ENCODE assay signal across 1 cellular context in genomic region chr5:60699549-60700346, GRCh38.
TF ChIP-seq lines count a peak whose summit lies in the region.

A gene with protein sequence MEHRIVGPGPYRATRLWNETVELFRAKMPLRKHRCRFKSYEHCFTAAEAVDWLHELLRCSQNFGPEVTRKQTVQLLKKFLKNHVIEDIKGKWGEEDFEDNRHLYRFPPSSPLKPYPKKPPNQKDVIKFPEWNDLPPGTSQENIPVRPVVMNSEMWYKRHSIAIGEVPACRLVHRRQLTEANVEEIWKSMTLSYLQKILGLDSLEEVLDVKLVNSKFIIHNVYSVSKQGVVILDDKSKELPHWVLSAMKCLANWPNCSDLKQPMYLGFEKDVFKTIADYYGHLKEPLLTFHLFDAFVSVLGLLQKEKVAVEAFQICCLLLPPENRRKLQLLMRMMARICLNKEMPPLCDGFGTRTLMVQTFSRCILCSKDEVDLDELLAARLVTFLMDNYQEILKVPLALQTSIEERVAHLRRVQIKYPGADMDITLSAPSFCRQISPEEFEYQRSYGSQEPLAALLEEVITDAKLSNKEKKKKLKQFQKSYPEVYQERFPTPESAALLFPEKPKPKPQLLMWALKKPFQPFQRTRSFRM (minus strand): TSS chr5:60700166. CDS start chr5:60700093, 73 bp downstream.

TF ChIP-seq in H1, 55 proteins besides CTCF, POLR2A, EP300 and RAD21 (continued from another document):
- TF ChIP-seq SP1 (IDR thresholded peaks at IDR 0.05; ENCODE audit: low read depth, low read length) (0 out of 2 replicates have a peak, but pooled peaks have one; percentile 60), SP4 (IDR thresholded peaks at IDR 0.05; ENCODE audit: low read length) (peak; percentile 14; the same call in 1 of the 2 replicates), TAF7 (optimal IDR thresholded peaks at IDR 0.05; ENCODE audit: borderline replicate concordance, low read depth, low read length) (peak; percentile 80), CHD2 (IDR thresholded peaks at IDR 0.05; ENCODE audit: low read length) (peak; percentile 59), ZNF274 (IDR thresholded peaks at IDR 0.05; ENCODE audit: borderline replicate concordance, extremely low read depth, low read length) (no peak), SP2 (IDR thresholded peaks at IDR 0.05; ENCODE audit: low read length) (no peak), CHD7 (IDR thresholded peaks at IDR 0.05; ENCODE audit: insufficient replicate concordance, low read length) (no peak), E2F6 (IDR thresholded peaks at IDR 0.05) (peak; percentile 88), CEBPB (IDR thresholded peaks at IDR 0.05; ENCODE audit: low read depth, low read length) (no peak), KDM4A (IDR thresholded peaks at IDR 0.05; ENCODE audit: low read depth, low read length, severe bottlenecking) (no peak), GABPA (IDR thresholded peaks at IDR 0.05; ENCODE audit: borderline replicate concordance, insufficient read depth, low read length) (peak; percentile 80; the same call in 1 of the 2 replicates), KDM5A (IDR thresholded peaks at IDR 0.05; ENCODE audit: low read length) (no peak; the same call in 1 of the 2 replicates), NANOG (IDR thresholded peaks at IDR 0.05; ENCODE audit: insufficient read depth, low read depth, low read length, poor library complexity, severe bottlenecking) (no peak), SIN3A (conservative IDR thresholded peaks at IDR 0.05 in 1 of 2, IDR thresholded peaks at IDR 0.05 in 1 of 2; ENCODE audit: low read depth in 1 of 2, low read length in 2 of 2) (peak; percentile 13 to 63; a peak in 2 of 4 replicates), ATF2 (IDR thresholded peaks at IDR 0.05; ENCODE audit: low read length) (no peak), TCF12 (IDR thresholded peaks at IDR 0.05; ENCODE audit: low read depth, low read length) (no peak), PHF8 (conservative IDR thresholded peaks at IDR 0.05; ENCODE audit: low read depth, low read length) (peak; percentile 97), USF2 (IDR thresholded peaks at IDR 0.05; ENCODE audit: low read length) (no peak), SIX5 (IDR thresholded peaks at IDR 0.05; ENCODE audit: low read depth, low read length) (no peak), HDAC2 (IDR thresholded peaks at IDR 0.05; ENCODE audit: borderline replicate concordance in 1 of 2, low read depth in 2 of 2, low read length in 2 of 2) (no peak), CTBP2 (IDR thresholded peaks at IDR 0.05; ENCODE audit: borderline replicate concordance, insufficient read depth, insufficient read length, low read length) (no peak), SIRT6 (IDR thresholded peaks at IDR 0.05; ENCODE audit: low read length) (no peak), ASH2L (IDR thresholded peaks at IDR 0.05; ENCODE audit: low read length) (peak; percentile 87), CBX8 (IDR thresholded peaks at IDR 0.05; ENCODE audit: borderline replicate concordance, low read depth, low read length) (no peak), RNF2 (IDR thresholded peaks at IDR 0.05; ENCODE audit: borderline replicate concordance, low read depth, low read length, missing control alignments, poor library complexity, severe bottlenecking) (no peak), SRF (IDR thresholded peaks at IDR 0.05; ENCODE audit: low read depth, low read length) (peak; percentile 56; the same call in 1 of the 2 replicates), TBP (IDR thresholded peaks at IDR 0.05; ENCODE audit: low read depth, low read length) (peak; percentile 84), HDAC6 (IDR thresholded peaks at IDR 0.05; ENCODE audit: low read depth, low read length) (no peak), KDM1A (IDR thresholded peaks at IDR 0.05; ENCODE audit: borderline replicate concordance, low read length) (no peak), JUND (IDR thresholded peaks at IDR 0.05; ENCODE audit: low read length) (no peak), NRF1 (IDR thresholded peaks at IDR 0.05; ENCODE audit: low read depth, low read length) (no peak), TEAD4 (IDR thresholded peaks at IDR 0.05; ENCODE audit: low read depth, low read length) (no peak), CHD1 (IDR thresholded peaks at IDR 0.05; ENCODE audit: low read depth, low read length) (no peak), RFX5 (IDR thresholded peaks at IDR 0.05; ENCODE audit: borderline replicate concordance, low read depth, low read length) (no peak), GTF2F1 (IDR thresholded peaks at IDR 0.05; ENCODE audit: borderline replicate concordance, low read depth, low read length) (0 out of 2 replicates have a peak, but pooled peaks have one; percentile 54)
- TF ChIP-seq, protein P1, sequence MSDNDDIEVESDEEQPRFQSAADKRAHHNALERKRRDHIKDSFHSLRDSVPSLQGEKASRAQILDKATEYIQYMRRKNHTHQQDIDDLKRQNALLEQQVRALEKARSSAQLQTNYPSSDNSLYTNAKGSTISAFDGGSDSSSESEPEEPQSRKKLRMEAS (IDR thresholded peaks at IDR 0.05): peak; percentile 81; the same call in 1 of the 2 replicates
- TF ChIP-seq, protein P2, sequence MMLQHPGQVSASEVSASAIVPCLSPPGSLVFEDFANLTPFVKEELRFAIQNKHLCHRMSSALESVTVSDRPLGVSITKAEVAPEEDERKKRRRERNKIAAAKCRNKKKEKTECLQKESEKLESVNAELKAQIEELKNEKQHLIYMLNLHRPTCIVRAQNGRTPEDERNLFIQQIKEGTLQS (IDR thresholded peaks at IDR 0.05; ENCODE audit: insufficient read depth, low read depth, low read length): no peak
